In genomic region chr11:65083134-65083833, GRCh38 we compare ENCODE assay signal across 8 cellular contexts. TPM values are rescaled to one million over a fixed set of nuclear protein-coding genes. Genes with fewer than 3 reads are reported as not detected.
DNase-seq lines count a peak whose midpoint lies in the region; ATAC-seq and TF ChIP-seq lines count a peak whose summit lies in the region.

No MANE protein-coding gene starts in this region.

- H3K9me3 Mint-ChIP-seq in activated T-helper 2 cell treated with anti-CD3 and anti-CD28 coated beads, Interferon-gamma antibody, Interleukin-2, Interleukin-4, amounts not matched to agents 10 μg/mL and 5 μg/mL and 100 μg/mL, durations not matched to agents 14 hours and 24 hours and 36 hours = no peaks in the 10 kb centered on the region

- TF ChIP-seq CTCF in liver (IDR thresholded peaks at IDR 0.05; ENCODE audit: low read depth, low read length, missing input control) = no peak

- no peaks in the 10 kb centered on the region for H3K9me3 ChIP-seq in liver (ENCODE audit: control insufficient read depth in 4 of 4, low read length in 3 of 4)

- no peaks in the 10 kb centered on the region for H3K27me3 Mint-ChIP-seq in activated T-helper 2 cell treated with anti-CD3 and anti-CD28 coated beads, Interferon-gamma antibody, Interleukin-2, Interleukin-4, amounts not matched to agents 10 μg/mL and 5 μg/mL and 100 μg/mL, durations not matched to agents 14 hours and 24 hours and 36 hours (ENCODE audit: low read depth)

- H3K27ac Mint-ChIP-seq in activated T-helper 2 cell treated with anti-CD3 and anti-CD28 coated beads, Interferon-gamma antibody, Interleukin-2, Interleukin-4, amounts not matched to agents 10 μg/mL and 5 μg/mL and 100 μg/mL, durations not matched to agents 14 hours and 24 hours and 36 hours = peak overlapping the region; percentile 97

- H3K4me1 ChIP-seq in liver (ENCODE audit: control insufficient read depth in 4 of 4, insufficient read depth in 4 of 4, low read length in 3 of 4) (peaks cover 10 to 23% (median 18%) of the 10 kb centered on the region in 4 donors), urinary bladder (ENCODE audit: insufficient read depth) (no peaks in the 10 kb centered on the region)

- H3K36me3 ChIP-seq in liver (ENCODE audit: control insufficient read depth in 4 of 4, insufficient read depth in 3 of 4, low read depth in 1 of 4, low read length in 3 of 4) (peaks cover 3 to 26% (median 4%) of the 10 kb centered on the region in 4 donors), urinary bladder (ENCODE audit: insufficient read depth) (peaks cover 5% of the 10 kb centered on the region)

- peak; percentile 4 for ATAC-seq in GM18861 (IDR thresholded peaks at IDR 0.05; ENCODE audit: unreplicated experiment)
- peak; percentile 32 for ATAC-seq in HG03025 (IDR thresholded peaks at IDR 0.05; ENCODE audit: low FRiP score, unreplicated experiment)
- no peak for ATAC-seq in HG02973 (IDR thresholded peaks at IDR 0.05; ENCODE audit: unreplicated experiment)
- ATAC-seq in GM18505 (IDR thresholded peaks at IDR 0.05; ENCODE audit: unreplicated experiment) = no peak

- peak overlapping the region; percentile 97 for H3K4me3 Mint-ChIP-seq in activated T-helper 2 cell treated with anti-CD3 and anti-CD28 coated beads, Interferon-gamma antibody, Interleukin-2, Interleukin-4, amounts not matched to agents 10 μg/mL and 5 μg/mL and 100 μg/mL, durations not matched to agents 14 hours and 24 hours and 36 hours (ENCODE audit: low read depth)

- intact Hi-C loops in activated T-helper 2 cell treated with anti-CD3 and anti-CD28 coated beads, Interferon-gamma antibody, Interleukin-2, Interleukin-4, amounts not matched to agents 10 μg/mL and 5 μg/mL and 100 μg/mL, durations not matched to agents 14 hours and 24 hours and 36 hours (cut with micrococcal nuclease) = loop anchor here (5.0 to 10.0 kb wide), 4 partner anchors 41 to 772 kb away; partner anchors contain the start of genes ARL2, CFL1, SAC3D1 and SNX15

- WGBS in liver = 7% methylated on average over 13 of the region's 13 CpGs
- WGBS in urinary bladder = 5% methylated on average over 13 of the region's 13 CpGs

- TF ChIP-seq RAD21 in liver (IDR thresholded peaks at IDR 0.05) = no peak

- no peak for TF ChIP-seq POLR2A in GM18505 (IDR thresholded peaks at IDR 0.05; ENCODE audit: borderline replicate concordance, extremely low read depth, insufficient read depth, insufficient read length)

- H3K36me3 Mint-ChIP-seq in activated T-helper 2 cell treated with anti-CD3 and anti-CD28 coated beads, Interferon-gamma antibody, Interleukin-2, Interleukin-4, amounts not matched to agents 10 μg/mL and 5 μg/mL and 100 μg/mL, durations not matched to agents 14 hours and 24 hours and 36 hours (ENCODE audit: low read depth) = peaks cover 68% of the 10 kb centered on the region

- H3K4me3 ChIP-seq in liver (ENCODE audit: low read depth in 1 of 3, low read length in 3 of 3) (peak overlapping the region; percentile 75 to 96 (median 80)), urinary bladder (ENCODE audit: low read depth, low read length) (peak overlapping the region; percentile 68)

- H3K4me1 Mint-ChIP-seq in activated T-helper 2 cell treated with anti-CD3 and anti-CD28 coated beads, Interferon-gamma antibody, Interleukin-2, Interleukin-4, amounts not matched to agents 10 μg/mL and 5 μg/mL and 100 μg/mL, durations not matched to agents 14 hours and 24 hours and 36 hours (ENCODE audit: low read depth) = peaks cover 39% of the 10 kb centered on the region

- no peaks in the 10 kb centered on the region for H3K27me3 ChIP-seq in liver (ENCODE audit: control insufficient read depth in 4 of 4, insufficient read depth in 4 of 4, low read length in 3 of 4)

- H3K9ac ChIP-seq in liver (ENCODE audit: low read depth in 1 of 2, low read length in 2 of 2) = peak overlapping the region in 1 of 2 donors; percentile 69

- no peak for DNase-seq in activated T-helper 2 cell treated with anti-CD3 and anti-CD28 coated beads, Interferon-gamma antibody, Interleukin-2, Interleukin-4, amounts not matched to agents 10 μg/mL and 5 μg/mL and 100 μg/mL, durations not matched to agents 14 hours and 24 hours and 36 hours (ENCODE audit: low spot score)
- no peak for DNase-seq in AG20443 (ENCODE audit: low spot score)

- H3K27ac ChIP-seq in liver (ENCODE audit: low read depth in 1 of 2, low read length in 2 of 2) (no peak overlapping the region), urinary bladder (ENCODE audit: low read depth) (peak overlapping the region; percentile 53)

TF ChIP-seq in liver, 16 proteins besides CTCF, POLR2A, EP300 and RAD21 (continues in another document):
- TF ChIP-seq HNF4A (conservative IDR thresholded peaks at IDR 0.05) (no peak), NR2F2 (IDR thresholded peaks at IDR 0.05) (no peak), YY1 (IDR thresholded peaks at IDR 0.05) (no peak), REST (IDR thresholded peaks at IDR 0.05) (no peak), TAF1 (conservative IDR thresholded peaks at IDR 0.05) (no peak), GABPA (IDR thresholded peaks at IDR 0.05 in 1 of 2, conservative IDR thresholded peaks at IDR 0.05 in 1 of 2) (no peak), FOXA2 (IDR thresholded peaks at IDR 0.05) (no peak), HNF4G (IDR thresholded peaks at IDR 0.05) (no peak), RXRA (IDR thresholded peaks at IDR 0.05) (no peak), EGR1 (IDR thresholded peaks at IDR 0.05; ENCODE audit: low read depth in 2 of 2) (no peak), MAX (IDR thresholded peaks at IDR 0.05) (no peak)

RNA-seq across cellular contexts. Expression of gene CDCA5, which starts 0.6 kb away (rescaled TPM):
- 82.0 and 86.8 TPM in 2 replicates for total RNA-seq in activated T-helper 2 cell treated with anti-CD3 and anti-CD28 coated beads, Interferon-gamma antibody, Interleukin-2, Interleukin-4, amounts not matched to agents 10 μg/mL and 5 μg/mL and 100 μg/mL, durations not matched to agents 14 hours and 24 hours and 36 hours
- total RNA-seq in liver (10 to 100 TPM in 1 of 2 donors, under 1 TPM in 1; 0.17 to 12.0 TPM), urinary bladder (3.9 TPM)
- polyA plus RNA-seq in liver (1 to 10 TPM in 1 of 2 donors, under 1 TPM in 1; 0.72 to 2.7 TPM), urinary bladder (1.2 TPM)

RNA-seq across cellular contexts. Expression of gene ZFPL1, which starts 0.7 kb away (rescaled TPM):
- 34.9 and 37.2 TPM in 2 replicates for total RNA-seq in activated T-helper 2 cell treated with anti-CD3 and anti-CD28 coated beads, Interferon-gamma antibody, Interleukin-2, Interleukin-4, amounts not matched to agents 10 μg/mL and 5 μg/mL and 100 μg/mL, durations not matched to agents 14 hours and 24 hours and 36 hours
- total RNA-seq in liver (10 to 100 TPM; 12.3 to 14.4 TPM), urinary bladder (14.6 TPM)
- polyA plus RNA-seq in liver (10 to 100 TPM; 18.1 to 19.2 TPM), urinary bladder (50.8 TPM)

RNA-seq across cellular contexts. Expression of gene VPS51, which starts 12.7 kb away (rescaled TPM):
- 121 and 133 TPM in 2 replicates for total RNA-seq in activated T-helper 2 cell treated with anti-CD3 and anti-CD28 coated beads, Interferon-gamma antibody, Interleukin-2, Interleukin-4, amounts not matched to agents 10 μg/mL and 5 μg/mL and 100 μg/mL, durations not matched to agents 14 hours and 24 hours and 36 hours
- total RNA-seq in liver = 100 to 1,000 TPM; 102 to 158 TPM
- polyA plus RNA-seq in liver = 10 to 100 TPM; 33.2 to 66.0 TPM
- 107 TPM for total RNA-seq in urinary bladder
- 167 TPM for polyA plus RNA-seq in urinary bladder

RNA-seq across cellular contexts. Expression of gene NAALADL1, which starts 24.9 kb away (rescaled TPM):
- 11.9 and 14.6 TPM in 2 replicates for total RNA-seq in activated T-helper 2 cell treated with anti-CD3 and anti-CD28 coated beads, Interferon-gamma antibody, Interleukin-2, Interleukin-4, amounts not matched to agents 10 μg/mL and 5 μg/mL and 100 μg/mL, durations not matched to agents 14 hours and 24 hours and 36 hours
- total RNA-seq in liver (1 to 10 TPM; 1.2 to 2.1 TPM), urinary bladder (11.7 TPM)
- polyA plus RNA-seq in liver (1 to 10 TPM; 1.6 to 1.7 TPM), urinary bladder (38.1 TPM)

RNA-seq across cellular contexts. Expression of gene TM7SF2, which starts 28.4 kb away (rescaled TPM):
- total RNA-seq in activated T-helper 2 cell treated with anti-CD3 and anti-CD28 coated beads, Interferon-gamma antibody, Interleukin-2, Interleukin-4, amounts not matched to agents 10 μg/mL and 5 μg/mL and 100 μg/mL, durations not matched to agents 14 hours and 24 hours and 36 hours = 34.4 and 36.9 TPM in 2 replicates
- total RNA-seq in liver = 100 to 1,000 TPM in 1 of 2 donors, 10 to 100 TPM in 1; 69.4 to 337 TPM
- 100 to 1,000 TPM in 1 of 2 donors, 10 to 100 TPM in 1; 39.0 to 109 TPM for polyA plus RNA-seq in liver
- total RNA-seq in urinary bladder = 9.6 TPM
- 12.1 TPM for polyA plus RNA-seq in urinary bladder

Comparison
In these comparisons a context has a peak if more than half of its experiments do, and no peak if none do; other contexts are left out.
1. ATAC-seq: peak in GM18861 (single experiment) and HG03025 (single experiment); none in HG02973 (single experiment) and GM18505 (single experiment).